24 cellular contexts compared by ENCODE assay signal in the genomic region with DNA sequence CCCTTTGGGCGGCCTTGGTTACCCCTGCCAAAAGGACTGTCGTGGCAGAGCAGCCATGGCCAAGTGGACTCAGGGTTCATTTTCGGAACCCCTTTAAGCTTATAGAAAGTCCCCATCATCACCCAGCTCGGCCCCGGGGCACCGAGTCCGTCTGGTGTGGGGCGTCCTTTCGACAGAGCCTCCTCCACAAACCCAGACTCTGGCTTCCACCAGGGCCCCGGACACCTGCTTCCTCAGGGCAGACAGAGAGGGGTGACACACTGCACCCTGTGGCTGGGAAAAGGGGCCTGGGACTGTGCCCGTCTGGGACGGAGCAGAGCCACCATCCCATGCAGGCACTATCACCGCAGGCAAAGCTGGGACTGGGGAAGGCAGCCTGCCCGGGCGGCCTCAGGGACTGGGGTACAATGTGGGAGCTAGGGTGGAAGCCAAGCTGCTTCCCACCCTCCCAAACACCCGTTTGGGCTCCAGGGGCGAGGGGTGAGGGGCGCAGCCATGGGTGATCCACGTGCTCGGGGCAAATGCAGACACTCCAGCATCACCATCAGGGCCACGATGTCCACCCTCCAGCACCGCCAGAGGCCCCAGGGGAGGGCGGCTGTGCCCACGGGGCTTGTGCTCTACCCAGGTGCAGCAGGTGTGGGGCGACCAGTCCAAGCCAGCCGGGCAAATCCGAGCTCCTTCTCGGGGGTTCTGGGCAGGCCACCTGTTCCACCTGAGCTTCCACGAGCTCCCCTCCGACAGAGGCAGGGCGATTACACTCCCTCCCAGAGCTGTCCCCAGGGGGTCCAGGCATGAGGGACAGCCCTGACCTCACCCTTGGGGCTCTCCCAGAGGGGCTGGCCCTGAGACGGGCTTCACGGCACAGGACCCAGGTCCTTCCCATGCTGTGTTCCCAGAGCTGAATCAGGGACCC. TPM values are rescaled to one million over a fixed set of nuclear protein-coding genes. Genes with fewer than 3 reads are reported as not detected.
DNase-seq lines count a peak whose midpoint lies in the region; ATAC-seq and TF ChIP-seq lines count a peak whose summit lies in the region.
"Had no signal": no experiment of that assay in that cellular context is flagged by ENCODE, and none has a peak within 500 bp of the region (broad histone marks: within the 10 kb centered on the region; RNA-seq: fewer than 3 reads in every experiment).

No MANE protein-coding gene starts in this region.

- H3K9me3 ChIP-seq in BE2C, result no peaks in the 10 kb centered on the region
- H3K9me3 ChIP-seq: thyroid gland had no signal

- no peaks in the 10 kb centered on the region for H3K27me3 ChIP-seq in BE2C
- H3K27me3 ChIP-seq: brain microvascular endothelial cell, neural progenitor cell, thyroid gland had no signal

- peaks cover 2% of the 10 kb centered on the region for H3K27me3 Mint-ChIP-seq in glutamatergic neuron (ENCODE audit: unreplicated experiment)
- peaks cover 12 to 17% of the 10 kb centered on the region in 2 donors for H3K27me3 Mint-ChIP-seq in natural killer cell treated with Interleukin-12 subunit alpha and Interleukin-12 subunit beta and Interleukin-15 and Interleukin-18, amount 100 ng/mL, for 72 hours
- H3K27me3 Mint-ChIP-seq in effector memory CD8-positive, alpha-beta T cell, result peaks cover 13 to 19% of the 10 kb centered on the region in 2 donors
- no peaks in the 10 kb centered on the region for H3K27me3 Mint-ChIP-seq in activated T-cell treated with anti-CD3 and anti-CD28 coated beads, Interleukin-2, amount 50 U/mL, for 4 hours (ENCODE audit: low read depth)
- H3K27me3 Mint-ChIP-seq: activated CD8-positive, alpha-beta T cell treated with anti-CD3 and anti-CD28 coated beads for 36 hours had no signal

- no peaks in the 10 kb centered on the region for H3K4me1 ChIP-seq in BE2C
- H3K4me1 ChIP-seq: neural progenitor cell, thyroid gland had no signal

- H3K36me3 ChIP-seq in BE2C, result no peaks in the 10 kb centered on the region
- H3K36me3 ChIP-seq: brain microvascular endothelial cell, neural progenitor cell, thyroid gland had no signal

- DNase-seq in BE2C (peak; percentile 0), D341Med (ENCODE audit: low spot score) (peak; percentile 34), glutamatergic neuron (peak; percentile 14), cortex of kidney (lab: John Stamatoyannopoulos, UW) (no peak), germinal center (ENCODE audit: low spot score) (no peak)
- peak; percentile 60 for DNase-seq in natural killer cell treated with Interleukin-12 subunit alpha and Interleukin-12 subunit beta and Interleukin-15 and Interleukin-18, amount 100 ng/mL, for 72 hours (ENCODE audit: low spot score)
- no peak for DNase-seq in effector memory CD8-positive, alpha-beta T cell
- no peak for DNase-seq in activated T-cell treated with anti-CD3 and anti-CD28 coated beads, Interleukin-2, amount 50 U/mL, for 4 hours
- DNase-seq: activated CD8-positive, alpha-beta T cell treated with anti-CD3 and anti-CD28 coated beads for 36 hours; activated T-cell treated with anti-CD3 and anti-CD28 coated beads, Interleukin-2, amount 50 U/mL, for 72 hours; brain microvascular endothelial cell; COR-L47; H9; hypothalamus; midbrain; NCI-H1105 treated with DMSO at 0.1 percent for 48 hours; NCI-H526; retina; stimulated activated naive CD4-positive, alpha-beta T cell treated with Interleukin-2 at 50 U/mL for 16 hours; thyroid gland had no signal

- no peak overlapping the region for H3K27ac Mint-ChIP-seq in glutamatergic neuron (ENCODE audit: unreplicated experiment)
- H3K27ac Mint-ChIP-seq in natural killer cell treated with Interleukin-12 subunit alpha and Interleukin-12 subunit beta and Interleukin-15 and Interleukin-18, amount 100 ng/mL, for 72 hours, result no peak overlapping the region
- H3K27ac Mint-ChIP-seq in effector memory CD8-positive, alpha-beta T cell, result no peak overlapping the region
- H3K27ac Mint-ChIP-seq: activated CD8-positive, alpha-beta T cell treated with anti-CD3 and anti-CD28 coated beads for 36 hours; activated T-cell treated with anti-CD3 and anti-CD28 coated beads, Interleukin-2, amount 50 U/mL, for 72 hours; dendritic cell treated with granulocyte-macrophage colony-stimulating factor and Interleukin-4, amounts not matched to agents 40 ng/mL and 50 ng/mL, for 4 days; H9; neural progenitor cell had no signal

- peaks cover 5% of the 10 kb centered on the region for H3K4me1 Mint-ChIP-seq in glutamatergic neuron (ENCODE audit: low read depth, unreplicated experiment)
- H3K4me1 Mint-ChIP-seq in natural killer cell treated with Interleukin-12 subunit alpha and Interleukin-12 subunit beta and Interleukin-15 and Interleukin-18, amount 100 ng/mL, for 72 hours (ENCODE audit: low read depth in 2 of 2), result peaks cover 15 to 21% of the 10 kb centered on the region in 2 donors
- peaks cover 5 to 9% of the 10 kb centered on the region in 2 donors for H3K4me1 Mint-ChIP-seq in effector memory CD8-positive, alpha-beta T cell (ENCODE audit: low read depth in 2 of 2)
- H3K4me1 Mint-ChIP-seq in activated T-cell treated with anti-CD3 and anti-CD28 coated beads, Interleukin-2, amount 50 U/mL, for 4 hours (ENCODE audit: low read depth), result peaks cover 5% of the 10 kb centered on the region

- peaks cover 2% of the 10 kb centered on the region for H3K9me3 Mint-ChIP-seq in glutamatergic neuron (ENCODE audit: unreplicated experiment)
- H3K9me3 Mint-ChIP-seq in natural killer cell treated with Interleukin-12 subunit alpha and Interleukin-12 subunit beta and Interleukin-15 and Interleukin-18, amount 100 ng/mL, for 72 hours, result no peaks in the 10 kb centered on the region
- H3K9me3 Mint-ChIP-seq in effector memory CD8-positive, alpha-beta T cell, result no peaks in the 10 kb centered on the region
- H3K9me3 Mint-ChIP-seq in activated T-cell treated with anti-CD3 and anti-CD28 coated beads, Interleukin-2, amount 50 U/mL, for 4 hours, result no peaks in the 10 kb centered on the region
- H3K9me3 Mint-ChIP-seq: activated CD8-positive, alpha-beta T cell treated with anti-CD3 and anti-CD28 coated beads for 36 hours; activated T-cell treated with anti-CD3 and anti-CD28 coated beads, Interleukin-2, amount 50 U/mL, for 72 hours; dendritic cell treated with granulocyte-macrophage colony-stimulating factor and Interleukin-4, amounts not matched to agents 40 ng/mL and 50 ng/mL, for 4 days; H9; neural progenitor cell had no signal

- no peak for TF ChIP-seq CTCF in BE2C (IDR thresholded peaks at IDR 0.05; ENCODE audit: low read depth, low read length)
- no peak for TF ChIP-seq CTCF in glutamatergic neuron (IDR thresholded peaks at IDR 0.05; ENCODE audit: partially characterized antibody, unreplicated experiment)

- no peak overlapping the region for H3K4me3 Mint-ChIP-seq in glutamatergic neuron (ENCODE audit: unreplicated experiment)
- H3K4me3 Mint-ChIP-seq in natural killer cell treated with Interleukin-12 subunit alpha and Interleukin-12 subunit beta and Interleukin-15 and Interleukin-18, amount 100 ng/mL, for 72 hours, result no peak overlapping the region
- no peak overlapping the region for H3K4me3 Mint-ChIP-seq in effector memory CD8-positive, alpha-beta T cell
- no peak overlapping the region for H3K4me3 Mint-ChIP-seq in activated T-cell treated with anti-CD3 and anti-CD28 coated beads, Interleukin-2, amount 50 U/mL, for 4 hours
- H3K4me3 Mint-ChIP-seq: activated CD8-positive, alpha-beta T cell treated with anti-CD3 and anti-CD28 coated beads for 36 hours; activated T-cell treated with anti-CD3 and anti-CD28 coated beads, Interleukin-2, amount 50 U/mL, for 72 hours; dendritic cell treated with granulocyte-macrophage colony-stimulating factor and Interleukin-4, amounts not matched to agents 40 ng/mL and 50 ng/mL, for 4 days; H9; neural progenitor cell had no signal

- H3K4me3 ChIP-seq in BE2C (ENCODE audit: low read depth, low read length), result no peak overlapping the region
- H3K4me3 ChIP-seq: neural progenitor cell, thyroid gland had no signal

- H3K36me3 Mint-ChIP-seq in glutamatergic neuron (ENCODE audit: unreplicated experiment), result no peaks in the 10 kb centered on the region
- H3K36me3 Mint-ChIP-seq in natural killer cell treated with Interleukin-12 subunit alpha and Interleukin-12 subunit beta and Interleukin-15 and Interleukin-18, amount 100 ng/mL, for 72 hours, result no peaks in the 10 kb centered on the region
- peaks cover 10% of the 10 kb centered on the region for H3K36me3 Mint-ChIP-seq in effector memory CD8-positive, alpha-beta T cell (ENCODE audit: insufficient read depth)
- no peaks in the 10 kb centered on the region for H3K36me3 Mint-ChIP-seq in activated T-cell treated with anti-CD3 and anti-CD28 coated beads, Interleukin-2, amount 50 U/mL, for 4 hours (ENCODE audit: insufficient read depth)
- H3K36me3 Mint-ChIP-seq: neural progenitor cell had no signal

- no peak for ATAC-seq in natural killer cell treated with Interleukin-12 subunit alpha and Interleukin-12 subunit beta and Interleukin-15 and Interleukin-18, amount 100 ng/mL, for 72 hours
- ATAC-seq in effector memory CD8-positive, alpha-beta T cell (replicated peaks), result no peak
- no peak for ATAC-seq in activated T-cell treated with anti-CD3 and anti-CD28 coated beads, Interleukin-2, amount 50 U/mL, for 4 hours
- ATAC-seq: activated CD8-positive, alpha-beta T cell treated with anti-CD3 and anti-CD28 coated beads for 36 hours; activated T-cell treated with anti-CD3 and anti-CD28 coated beads, Interleukin-2, amount 50 U/mL, for 72 hours had no signal

RNA-seq across cellular contexts. Expression of a gene that starts 11.7 kb away (rescaled TPM):
- 155 TPM for polyA plus RNA-seq in BE2C (2012; ENCODE audit: insufficient read depth, insufficient read length, low read depth)
- total RNA-seq in glutamatergic neuron (ENCODE audit: unreplicated experiment), result 27.6 TPM
- total RNA-seq in natural killer cell treated with Interleukin-12 subunit alpha and Interleukin-12 subunit beta and Interleukin-15 and Interleukin-18, amount 100 ng/mL, for 72 hours, result 10 to 100 TPM; 81.3 to 89.7 TPM
- total RNA-seq in activated T-cell treated with anti-CD3 and anti-CD28 coated beads, Interleukin-2, amount 50 U/mL, for 4 hours, result 100 to 1,000 TPM; 100 to 220 (median 201) TPM

RNA-seq across cellular contexts. Expression of a gene that starts 15.9 kb away (rescaled TPM):
- not detected for polyA plus RNA-seq in BE2C (2012; ENCODE audit: insufficient read depth, insufficient read length, low read depth)
- total RNA-seq in glutamatergic neuron (ENCODE audit: unreplicated experiment), result not detected
- total RNA-seq in natural killer cell treated with Interleukin-12 subunit alpha and Interleukin-12 subunit beta and Interleukin-15 and Interleukin-18, amount 100 ng/mL, for 72 hours, result under 1 TPM in 1 of 2 donors, not detected in 1; 0.33 TPM
- total RNA-seq in activated T-cell treated with anti-CD3 and anti-CD28 coated beads, Interleukin-2, amount 50 U/mL, for 4 hours, result not detected
- total RNA-seq: fibroblast of villous mesenchyme, H9, kidney epithelial cell had no signal

RNA-seq across cellular contexts. Expression of a gene that starts 43.7 kb away (rescaled TPM):
- polyA plus RNA-seq in BE2C (2012; ENCODE audit: insufficient read depth, insufficient read length, low read depth), result not detected
- not detected for total RNA-seq in glutamatergic neuron (ENCODE audit: unreplicated experiment)
- total RNA-seq in natural killer cell treated with Interleukin-12 subunit alpha and Interleukin-12 subunit beta and Interleukin-15 and Interleukin-18, amount 100 ng/mL, for 72 hours, result not detected
- under 1 TPM in 2 of 3 donors, not detected in 1; 0.08 to 0.20 TPM for total RNA-seq in activated T-cell treated with anti-CD3 and anti-CD28 coated beads, Interleukin-2, amount 50 U/mL, for 4 hours
- total RNA-seq: activated T-cell treated with anti-CD3 and anti-CD28 coated beads, Interleukin-2, amount 50 U/mL, for 72 hours; fibroblast of villous mesenchyme; H9; kidney epithelial cell; thyroid gland had no signal

Comparison
In these comparisons a context has a peak if more than half of its experiments do, and no peak if none do; other contexts are left out.
1. DNase-seq: peak in BE2C (single experiment), D341Med (single experiment), glutamatergic neuron (single experiment) and natural killer cell treated with Interleukin-12 subunit alpha and Interleukin-12 subunit beta and Interleukin-15 and Interleukin-18, amount 100 ng/mL, for 72 hours (single experiment); none in cortex of kidney (single experiment), effector memory CD8-positive, alpha-beta T cell (0 of 3), germinal center (single experiment) and activated T-cell treated with anti-CD3 and anti-CD28 coated beads, Interleukin-2, amount 50 U/mL, for 4 hours (single experiment).